Comparison of ENCODE assay signal across 9 cellular contexts in the genomic region with DNA sequence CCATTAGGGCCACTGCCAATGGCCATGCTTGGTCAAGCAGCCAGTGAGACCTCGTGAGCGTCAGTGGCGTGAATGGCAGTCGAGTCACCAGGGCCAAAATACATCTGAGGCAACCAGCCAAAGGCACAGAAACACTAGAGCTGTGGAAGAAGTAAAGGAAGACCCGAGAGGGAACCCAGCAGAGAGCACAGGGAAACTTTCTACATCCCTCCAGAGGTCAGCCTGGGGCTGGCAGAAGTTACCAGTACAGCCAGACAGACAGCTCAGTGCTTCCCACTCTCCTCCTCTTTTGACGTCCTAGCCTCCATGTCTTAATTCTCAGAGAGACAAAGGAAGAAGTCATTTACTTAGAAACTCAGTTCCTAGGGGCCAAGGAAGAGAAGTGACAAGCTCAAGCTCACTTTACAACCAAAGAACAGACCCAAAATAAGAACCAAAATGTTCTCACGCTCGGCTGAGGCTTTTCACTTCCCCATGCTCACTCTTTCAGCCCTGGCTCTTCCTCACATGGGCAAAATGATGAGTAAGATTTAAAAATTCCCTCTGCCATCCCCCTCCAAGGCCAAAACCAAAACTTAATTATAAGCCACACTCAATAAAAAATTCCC. TPM values are rescaled to one million over a fixed set of nuclear protein-coding genes. Genes with fewer than 3 reads are reported as not detected.
DNase-seq lines count a peak whose midpoint lies in the region; ATAC-seq, FAIRE-seq and TF ChIP-seq lines count a peak whose summit lies in the region.
"Had no signal": no experiment of that assay in that cellular context is flagged by ENCODE, and none has a peak within 500 bp of the region (broad histone marks: within the 10 kb centered on the region; RNA-seq: fewer than 3 reads in every experiment).

No MANE protein-coding gene starts in this region.

- no peak overlapping the region for H3K4me3 ChIP-seq in K562
- H3K4me3 ChIP-seq: PC-9 had no signal

- H3K27me3 ChIP-seq in K562 (ENCODE audit: control insufficient read depth in 2 of 2, insufficient read depth in 2 of 2, low read length in 2 of 2), result no peaks in the 10 kb centered on the region

- POLR2A ChIA-PET in K562 (lab: Yijun Ruan, JAX), result interaction anchor here (0.5 to 3.9 kb wide), 3 partner anchors 12 to 39 kb away, joined by 3 to 15 read pairs (median 3); no protein-coding TSS in a partner anchor

- no peaks in the 10 kb centered on the region for H3K9me1 ChIP-seq in K562 (ENCODE audit: control insufficient read depth, insufficient read depth, low read length)

- H3K4me3 Mint-ChIP-seq in progenitor cell of endocrine pancreas (ENCODE audit: low read depth), result no peak overlapping the region

- no peak overlapping the region for H3K27ac ChIP-seq in K562 (ENCODE audit: extremely low read depth, low read depth, low read length)
- H3K27ac ChIP-seq: PC-9 had no signal

- no peaks in the 10 kb centered on the region for H3K36me3 Mint-ChIP-seq in progenitor cell of endocrine pancreas (ENCODE audit: insufficient read depth)

- TF ChIP-seq EP300 in K562 (IDR thresholded peaks at IDR 0.05; ENCODE audit: low read length), result no peak

- no peak overlapping the region for H3K4me2 ChIP-seq in K562 (ENCODE audit: insufficient read depth, low read length)
- H3K4me2 ChIP-seq: PC-9 had no signal

- intact Hi-C loops in K562 (cut with micrococcal nuclease), result no loop called here

- DNase-seq in K562 (ENCODE audit: extremely low read depth in 1 of 4, low spot score in 3 of 4) (no peak), pons (ENCODE audit: low spot score) (peak; percentile 83), NCI-H524 (lab: John Stamatoyannopoulos, UW) (no peak), progenitor cell of endocrine pancreas (ENCODE audit: low spot score, unreplicated experiment) (no peak), SW 1271 (lab: John Stamatoyannopoulos, UW) (no peak), foreskin melanocyte (no peak)

- no peak overlapping the region for H3K9ac ChIP-seq in K562 (ENCODE audit: insufficient read depth in 1 of 2, low read depth in 2 of 2, low read length in 2 of 2)

- peaks cover 45% of the 10 kb centered on the region for H3K27me3 Mint-ChIP-seq in progenitor cell of endocrine pancreas

- TF ChIP-seq CTCF in K562 (IDR thresholded peaks at IDR 0.05 in 2 of 3, conservative IDR thresholded peaks at IDR 0.05 in 1 of 3; ENCODE audit: insufficient read depth in 2 of 3, low read depth in 1 of 3, low read length in 3 of 3), result no peak
- no peak for TF ChIP-seq CTCF in progenitor cell of endocrine pancreas (IDR thresholded peaks at IDR 0.05; ENCODE audit: unreplicated experiment)

- no peaks in the 10 kb centered on the region for H3K79me2 ChIP-seq in K562 (ENCODE audit: control insufficient read depth, insufficient read depth, low read length)

- no peaks in the 10 kb centered on the region for H3K9me3 ChIP-seq in K562 (replicated peaks; ENCODE audit: control insufficient read depth, insufficient read depth, low read depth, low read length)

- FAIRE-seq in K562 (lab: Jason Lieb, UNC), result no peak

- in situ Hi-C loops in K562 (cut with MboI), result no loop called here

- no peak for TF ChIP-seq RAD21 in K562 (CRISPR knock-in tag; conservative IDR thresholded peaks at IDR 0.05 in 1 of 2, IDR thresholded peaks at IDR 0.05 in 1 of 2)

- H3K4me1 Mint-ChIP-seq in progenitor cell of endocrine pancreas (ENCODE audit: low read depth), result no peaks in the 10 kb centered on the region

- BruUV-seq in K562 (replicated peaks; lab: Mats Ljungman, UMichigan), result no TSS peak

- no peak overlapping the region for H3K27ac Mint-ChIP-seq in progenitor cell of endocrine pancreas

- H4K20me1 ChIP-seq in K562 (replicated peaks; ENCODE audit: control insufficient read depth, insufficient read depth, low read length), result no peaks in the 10 kb centered on the region

- no peaks in the 10 kb centered on the region for H3K9me3 Mint-ChIP-seq in progenitor cell of endocrine pancreas (ENCODE audit: low read depth)

- 55% methylated on average over 8 of the region's 8 CpGs for WGBS in K562 (ENCODE audit: insufficient coverage, low coverage, missing lambda C conversion rate)

- H3K4me1 ChIP-seq in K562 (replicated peaks in 1 of 2; ENCODE audit: control insufficient read depth in 2 of 2, insufficient read depth in 2 of 2, low read length in 2 of 2), result peaks cover 3 to 8% of the 10 kb centered on the region in 2 experiments; a peak in 2 of 5 replicates

- H3K36me3 ChIP-seq in K562 (ENCODE audit: control insufficient read depth, insufficient read depth, low read length), result no peaks in the 10 kb centered on the region

- peak overlapping the region; percentile 56 for H2AFZ ChIP-seq in K562 (ENCODE audit: low read depth, low read length)
- H2AFZ ChIP-seq: PC-9 had no signal

- ATAC-seq in GM19397 (IDR thresholded peaks at IDR 0.05; ENCODE audit: unreplicated experiment), result peak; percentile 71
- ATAC-seq in HG03175 (IDR thresholded peaks at IDR 0.05; ENCODE audit: unreplicated experiment), result peak; percentile 78
- peak; percentile 38; the same call in 1 of the 3 replicates for ATAC-seq in K562

- no peak for TF ChIP-seq POLR2A in K562 (conservative IDR thresholded peaks at IDR 0.05)

- CTCF ChIA-PET in K562 (lab: Yijun Ruan, JAX; ENCODE audit: low intra/inter-chr PET ratio), result no interaction called here

TF ChIP-seq in K562, 482 proteins besides CTCF, POLR2A, EP300 and RAD21:
- TF ChIP-seq TOE1 (IDR thresholded peaks at IDR 0.05; ENCODE audit: borderline replicate concordance), result no peak
- no peak for TF ChIP-seq TOE1 (CRISPR knock-in tag; IDR thresholded peaks at IDR 0.05; ENCODE audit: borderline replicate concordance, low read depth)
- no peak for TF ChIP-seq NFIC (IDR thresholded peaks at IDR 0.05)
- TF ChIP-seq PHF8 (IDR thresholded peaks at IDR 0.05; ENCODE audit: borderline replicate concordance, low read length), result no peak
- no peak for TF ChIP-seq CREM (IDR thresholded peaks at IDR 0.05; ENCODE audit: low read depth)
- TF ChIP-seq, protein P1, sequence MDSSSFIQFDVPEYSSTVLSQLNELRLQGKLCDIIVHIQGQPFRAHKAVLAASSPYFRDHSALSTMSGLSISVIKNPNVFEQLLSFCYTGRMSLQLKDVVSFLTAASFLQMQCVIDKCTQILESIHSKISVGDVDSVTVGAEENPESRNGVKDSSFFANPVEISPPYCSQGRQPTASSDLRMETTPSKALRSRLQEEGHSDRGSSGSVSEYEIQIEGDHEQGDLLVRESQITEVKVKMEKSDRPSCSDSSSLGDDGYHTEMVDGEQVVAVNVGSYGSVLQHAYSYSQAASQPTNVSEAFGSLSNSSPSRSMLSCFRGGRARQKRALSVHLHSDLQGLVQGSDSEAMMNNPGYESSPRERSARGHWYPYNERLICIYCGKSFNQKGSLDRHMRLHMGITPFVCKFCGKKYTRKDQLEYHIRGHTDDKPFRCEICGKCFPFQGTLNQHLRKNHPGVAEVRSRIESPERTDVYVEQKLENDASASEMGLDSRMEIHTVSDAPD (CRISPR knock-in tag; IDR thresholded peaks at IDR 0.05), result no peak
- no peak for TF ChIP-seq NFYB (IDR thresholded peaks at IDR 0.05; ENCODE audit: extremely low read depth, insufficient read length)
- no peak for TF ChIP-seq DACH1 (IDR thresholded peaks at IDR 0.05; ENCODE audit: partially characterized antibody)
- no peak for TF ChIP-seq ZBTB12 (CRISPR knock-in tag; IDR thresholded peaks at IDR 0.05)
- no peak for TF ChIP-seq HCFC1 (IDR thresholded peaks at IDR 0.05; ENCODE audit: low read depth, low read length)
- TF ChIP-seq ADNP (tag; IDR thresholded peaks at IDR 0.05), result no peak
- no peak for TF ChIP-seq PTTG1 (tag; IDR thresholded peaks at IDR 0.05; ENCODE audit: low read depth)
- no peak for TF ChIP-seq CXXC5 (CRISPR knock-in tag; IDR thresholded peaks at IDR 0.05)

RNA-seq across cellular contexts. Expression of gene CYRIA, which starts 8.7 kb away (rescaled TPM):
- total RNA-seq in K562 (2011; cell fraction: chromatin; rRNA removed; ENCODE audit: low replicate concordance), result 0.11 and 0.46 TPM in 2 replicates
- under 0.01 TPM in 1 of 2 replicates, not detected in the other for total RNA-seq in K562 (2011; cell fraction: nucleolus; rRNA removed)
- 0.15 TPM in 1 of 2 replicates, not detected in the other for total RNA-seq in K562 (2011; cell fraction: nucleoplasm; rRNA removed)
- total RNA-seq in K562 (2014; rRNA removed), result 0.98 and 1.1 TPM in 2 replicates
- total RNA-seq in K562 (2014; rRNA removed; fragmentation: Illumina TruSeq; extraction: Trizol), result 2.6 and 2.7 TPM in 2 replicates
- total RNA-seq in K562 (2015; rRNA removed; fragmentation: Illumina TruSeq; extraction: Trizol), result 4.9 and 5.6 TPM in 2 replicates
- 2.8 and 4.9 TPM in 2 replicates for total RNA-seq in K562 (2021)
- 0.84 and 1.1 TPM in 2 replicates for polyA plus RNA-seq in K562 (2011; rRNA removed)
- polyA plus RNA-seq in K562 (2011; cell fraction: cytosol; rRNA removed), result 0.21 and 0.47 TPM in 2 replicates
- polyA plus RNA-seq in K562 (2011; cell fraction: nucleus; rRNA removed), result 0.65 and 1.3 TPM in 2 replicates
- polyA plus RNA-seq in K562 (2012), result 3.7 and 12.1 TPM in 2 replicates
- polyA plus RNA-seq in K562 (2014; fragmentation: Illumina TruSeq; extraction: Trizol), result 2.4 and 4.0 TPM in 2 replicates
- 1 to 10 TPM; 2.8 to 3.3 TPM for polyA plus RNA-seq in K562 (2014; fragmentation: Nextera tagmentation; extraction: Ambion mirVana)
- polyA plus RNA-seq in K562 (2014; rRNA removed), result 1.3 and 3.0 TPM in 2 replicates
- 1.2 TPM in 2 replicates for polyA minus RNA-seq in K562 (2011; rRNA and poly(A)+ RNA removed)
- polyA minus RNA-seq in K562 (2011; cell fraction: cytosol; rRNA and poly(A)+ RNA removed), result 0.36 TPM in 1 of 2 replicates, not detected in the other
- polyA minus RNA-seq in K562 (2011; cell fraction: nucleus; rRNA and poly(A)+ RNA removed), result 0.78 and 0.81 TPM in 2 replicates
- 0.91 and 2.0 TPM in 2 replicates for total RNA-seq in progenitor cell of endocrine pancreas
